ENCODE assay signal across 7 cellular contexts in the genomic region with DNA sequence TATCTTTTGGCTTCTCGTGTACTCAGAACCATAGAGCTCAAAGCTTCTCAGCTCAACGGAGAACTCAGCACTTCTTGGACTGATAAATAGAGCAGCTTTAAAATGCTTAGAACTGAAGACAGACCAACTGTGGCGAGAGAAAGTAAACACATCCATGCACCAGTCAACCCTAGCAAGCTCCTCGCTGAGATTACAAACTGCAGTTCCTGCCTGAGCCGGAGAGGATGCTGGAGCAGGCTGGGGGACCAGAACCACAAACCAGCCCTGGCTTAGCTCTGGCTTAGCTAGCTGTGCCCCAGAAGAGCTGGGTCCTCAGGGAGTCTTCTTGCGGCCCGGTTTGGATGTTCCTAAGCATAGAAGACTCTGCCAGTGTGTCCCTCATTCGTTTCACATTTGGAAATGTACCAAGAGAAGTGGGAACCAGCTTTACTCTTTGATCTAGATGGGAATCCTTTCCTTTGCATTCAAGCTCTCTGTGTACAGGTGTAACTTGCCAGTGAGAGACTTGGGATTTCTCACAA. TPM values are rescaled to one million over a fixed set of nuclear protein-coding genes. Genes with fewer than 3 reads are reported as not detected.
DNase-seq lines count a peak whose midpoint lies in the region; ATAC-seq and TF ChIP-seq lines count a peak whose summit lies in the region.

No MANE protein-coding gene starts in this region.

- TF ChIP-seq CTCF in choroid plexus epithelial cell (conservative IDR thresholded peaks at IDR 0.05; ENCODE audit: low read depth, low read length), result peak; percentile 62

- ATAC-seq in HG02970 (IDR thresholded peaks at IDR 0.05; ENCODE audit: low FRiP score, unreplicated experiment), result no peak
- ATAC-seq in HG03095 (IDR thresholded peaks at IDR 0.05; ENCODE audit: unreplicated experiment), result no peak

- peak; percentile 18 for DNase-seq in GM19240 (ENCODE audit: insufficient read length, low spot score)
- peak; percentile 17 for DNase-seq in NCI-H82 treated with DMSO at 0.1 percent for 48 hours (lab: John Stamatoyannopoulos, UW; ENCODE audit: unreplicated experiment)
- DNase-seq in choroid plexus epithelial cell (ENCODE audit: low read depth), result peak; percentile 83
- peak; percentile 48 for DNase-seq in retina
- DNase-seq in HT-29 (ENCODE audit: low spot score), result no peak

- no peak overlapping the region for H3K4me3 ChIP-seq in choroid plexus epithelial cell (ENCODE audit: low read depth, low read length)

RNA-seq across cellular contexts. Expression of gene PAX8, which starts 5.6 kb away (rescaled TPM):
- total RNA-seq in HT-29 (2014; rRNA removed; shearing (Covaris generic)), result 1.5 and 3.4 TPM in 2 replicates
